In genomic region chr16:46649571-46649970, GRCh38 we compare ENCODE assay signal across 18 cellular contexts. TPM values are rescaled to one million over a fixed set of nuclear protein-coding genes. Genes with fewer than 3 reads are reported as not detected.
A peak's percentile ranks its signal among the peaks of the same experiment; 100 is the strongest.
DNase-seq lines count a peak whose midpoint lies in the region; ATAC-seq and TF ChIP-seq lines count a peak whose summit lies in the region.
"Had no signal": no experiment of that assay in that cellular context is flagged by ENCODE, and none has a peak within 500 bp of the region (broad histone marks: within the 10 kb centered on the region; RNA-seq: fewer than 3 reads in every experiment).

No MANE protein-coding gene starts in this region.

- H3K4me3 ChIP-seq in Peyer's patch (peak overlapping the region in 1 of 4 donors; percentile 26), esophagus muscularis mucosa (peak overlapping the region; percentile 42 to 48 (median 44)), mucosa of descending colon (no peak overlapping the region), subcutaneous abdominal adipose tissue (ENCODE audit: low read depth in 1 of 5, low read length in 5 of 5) (peak overlapping the region; percentile 20 to 56 (median 43))
- H3K4me3 ChIP-seq: cardiac muscle cell, GM12878 had no signal

- H3K27ac ChIP-seq in Peyer's patch = peak overlapping the region; percentile 10 to 68 (median 42)
- peak overlapping the region; percentile 64 to 74 (median 70) for H3K27ac ChIP-seq in esophagus muscularis mucosa (replicated peaks in 1 of 4)
- H3K27ac ChIP-seq in subcutaneous abdominal adipose tissue (ENCODE audit: low read depth, low read length) = no peak overlapping the region
- H3K27ac ChIP-seq: cardiac muscle cell had no signal

- H3K36me3 ChIP-seq in Peyer's patch (no peaks in the 10 kb centered on the region), esophagus muscularis mucosa (no peaks in the 10 kb centered on the region), mucosa of descending colon (ENCODE audit: low read depth) (no peaks in the 10 kb centered on the region), subcutaneous abdominal adipose tissue (ENCODE audit: control insufficient read depth in 5 of 5, insufficient read depth in 5 of 5, low read length in 5 of 5) (peaks cover 0 to 9% (median 0%) of the 10 kb centered on the region in 5 donors)
- H3K36me3 ChIP-seq: BE2C, cardiac muscle cell had no signal

- TF ChIP-seq CTCF in Peyer's patch (IDR thresholded peaks at IDR 0.05) (no peak), esophagus muscularis mucosa (IDR thresholded peaks at IDR 0.05) (no peak), mucosa of descending colon (IDR thresholded peaks at IDR 0.05) (no peak)

- 66% methylated on average over 21 of the region's 21 CpGs for WGBS in esophagus muscularis mucosa

- intact Hi-C loops in esophagus muscularis mucosa (cut with DNase I) = no loop called here
- intact Hi-C loops in mucosa of descending colon (cut with DNase I, micrococcal nuclease) = no loop called here

- TF ChIP-seq POLR2A in Peyer's patch (IDR thresholded peaks at IDR 0.05) (no peak), esophagus muscularis mucosa (IDR thresholded peaks at IDR 0.05; ENCODE audit: low read depth) (peak; percentile 10)

- peak in 1 of 3 donors; percentile 66 for DNase-seq in Peyer's patch
- no peak for DNase-seq in esophagus muscularis mucosa (ENCODE audit: extremely low spot score)
- peak in 2 of 3 donors; percentile 41 to 59 for DNase-seq in mucosa of descending colon
- no peak for DNase-seq in glomerular visceral epithelial cell (ENCODE audit: extremely low spot score)
- no peak for DNase-seq in ecto neural progenitor cell (ENCODE audit: low spot score)
- DNase-seq: activated B cell treated with CpG ODN at 0.5 μM for 24 hours; activated naive CD4-positive, alpha-beta T cell treated with anti-CD3 and anti-CD28 coated beads for 36 hours; BE2C; DND-41; kidney glomerular epithelial cell; NCI-H345; OCI-M1; stimulated activated CD4-positive, alpha-beta T cell treated with anti-CD3 and anti-CD28 coated beads, Interleukin-12 subunit alpha, Interleukin-12 subunit beta, amount 100 ng/mL, for 4 hours had no signal

- H3K27me3 ChIP-seq in Peyer's patch (no peaks in the 10 kb centered on the region), esophagus muscularis mucosa (no peaks in the 10 kb centered on the region), subcutaneous abdominal adipose tissue (ENCODE audit: control insufficient read depth in 5 of 5, insufficient read depth in 4 of 5, low read length in 5 of 5) (no peaks in the 10 kb centered on the region)
- H3K27me3 ChIP-seq: BE2C, cardiac muscle cell had no signal

- ATAC-seq in mucosa of descending colon (peak; percentile 57), HG03280 (IDR thresholded peaks at IDR 0.05; ENCODE audit: unreplicated experiment) (no peak), GM18511 (IDR thresholded peaks at IDR 0.05; ENCODE audit: unreplicated experiment) (no peak)
- ATAC-seq: GM12878 had no signal

- TF ChIP-seq EP300 in esophagus muscularis mucosa (IDR thresholded peaks at IDR 0.05) = no peak

- H3K9me3 ChIP-seq in Peyer's patch (no peaks in the 10 kb centered on the region), esophagus muscularis mucosa (no peaks in the 10 kb centered on the region), mucosa of descending colon (no peaks in the 10 kb centered on the region), subcutaneous abdominal adipose tissue (ENCODE audit: control insufficient read depth in 5 of 5, low read length in 5 of 5) (peaks cover 0 to 2% (median 0%) of the 10 kb centered on the region in 5 donors)
- H3K9me3 ChIP-seq: BE2C had no signal

- peak overlapping the region in 1 of 5 donors; percentile 17 for H3K9ac ChIP-seq in subcutaneous abdominal adipose tissue (ENCODE audit: low read length in 5 of 5)

- H3K4me1 ChIP-seq in Peyer's patch = no peaks in the 10 kb centered on the region
- H3K4me1 ChIP-seq in esophagus muscularis mucosa = peaks cover 0 to 10% (median 2%) of the 10 kb centered on the region in 4 donors
- H3K4me1 ChIP-seq in mucosa of descending colon (ENCODE audit: low read depth) = peaks cover 2% of the 10 kb centered on the region
- peaks cover 0 to 8% (median 0%) of the 10 kb centered on the region in 5 donors for H3K4me1 ChIP-seq in subcutaneous abdominal adipose tissue (ENCODE audit: control insufficient read depth in 5 of 5, insufficient read depth in 5 of 5, low read length in 5 of 5)
- H3K4me1 ChIP-seq: BE2C had no signal

RNA-seq across cellular contexts. Expression of gene SHCBP1, which starts 28.4 kb away (rescaled TPM):
- total RNA-seq in Peyer's patch (10 to 100 TPM in 1 of 4 donors, 1 to 10 TPM in 1, under 1 TPM in 1, not detected in 1; 0.85 to 23.9 (median 1.1) TPM), esophagus muscularis mucosa (under 1 TPM; 0.13 to 0.83 (median 0.35) TPM), mucosa of descending colon (1 to 10 TPM in 2 of 3 donors, under 1 TPM in 1; 0.63 to 7.7 (median 2.3) TPM)

RNA-seq across cellular contexts. Expression of gene VPS35, which starts 39.4 kb away (rescaled TPM):
- 10 to 100 TPM; 48.1 to 96.2 (median 56.1) TPM for total RNA-seq in Peyer's patch
- total RNA-seq in esophagus muscularis mucosa = 100 to 1,000 TPM in 1 of 4 donors, 10 to 100 TPM in 3; 58.7 to 100 (median 67.3) TPM
- total RNA-seq in mucosa of descending colon = 10 to 100 TPM; 78.4 to 97.1 (median 84.8) TPM

RNA-seq across cellular contexts. Expression of gene ORC6, which starts 39.9 kb away (rescaled TPM):
- total RNA-seq in Peyer's patch (1 to 10 TPM; 1.9 to 9.1 (median 5.1) TPM), esophagus muscularis mucosa (under 1 TPM; 0.32 to 0.99 (median 0.67) TPM), mucosa of descending colon (10 to 100 TPM in 1 of 3 donors, 1 to 10 TPM in 2; 3.5 to 10.3 (median 3.8) TPM)

Comparison
In these comparisons a context has a peak if more than half of its experiments do, and no peak if none do; other contexts are left out.
1. DNase-seq: peak in mucosa of descending colon (2 of 3); none in esophagus muscularis mucosa (single experiment), glomerular visceral epithelial cell (single experiment) and ecto neural progenitor cell (single experiment).